Comparison of ENCODE assay signal across 8 cellular contexts in genomic region chr7:72925546-72926120, GRCh38. TPM values are rescaled to one million over a fixed set of nuclear protein-coding genes. Genes with fewer than 3 reads are reported as not detected.
A peak's percentile ranks its signal among the peaks of the same experiment; 100 is the strongest.
DNase-seq lines count a peak whose midpoint lies in the region; ATAC-seq lines count a peak whose summit lies in the region.

No MANE protein-coding gene starts in this region.

- peak overlapping the region; percentile 98 for H3K4me3 Mint-ChIP-seq in activated naive CD8-positive, alpha-beta T cell treated with anti-CD3 and anti-CD28 coated beads, Interleukin-2, amount 10 ng/mL, durations not matched to agents 7 days and 5 days
- peak overlapping the region; percentile 100 for H3K4me3 Mint-ChIP-seq in stimulated activated naive CD8-positive, alpha-beta T cell treated with anti-CD3 and anti-CD28 coated beads, Interleukin-15, amount 100 ng/mL, for 72 hours

- H3K9ac ChIP-seq in BLaER1 treated with 17β-estradiol and CSF1 and Interleukin-3, amounts not matched to agents 10 nM and 100 nM: peak overlapping the region; percentile 90 to 97 (median 95)

- H3K27ac ChIP-seq in BLaER1 treated with 17β-estradiol and CSF1 and Interleukin-3, amounts not matched to agents 10 nM and 100 nM: peak overlapping the region; percentile 79 to 95 (median 92)

- no peak for DNase-seq in activated naive CD8-positive, alpha-beta T cell treated with anti-CD3 and anti-CD28 coated beads, Interleukin-2, amount 10 ng/mL, durations not matched to agents 7 days and 5 days
- DNase-seq in iPS-NIHi7 (ENCODE audit: extremely low spot score) (peak; percentile 32), OCI-M1 (lab: John Stamatoyannopoulos, UW) (no peak)
- no peak for DNase-seq in stimulated activated naive CD8-positive, alpha-beta T cell treated with anti-CD3 and anti-CD28 coated beads, Interleukin-15, amount 100 ng/mL, for 72 hours

- H3K4me2 ChIP-seq in BLaER1 treated with 17β-estradiol and CSF1 and Interleukin-3, amounts not matched to agents 10 nM and 100 nM: peak overlapping the region; percentile 75 to 95 (median 91)

- peaks cover 23% of the 10 kb centered on the region for H3K36me3 Mint-ChIP-seq in activated naive CD8-positive, alpha-beta T cell treated with anti-CD3 and anti-CD28 coated beads, Interleukin-2, amount 10 ng/mL, durations not matched to agents 7 days and 5 days

- H3K9me3 Mint-ChIP-seq in activated naive CD8-positive, alpha-beta T cell treated with anti-CD3 and anti-CD28 coated beads, Interleukin-2, amount 10 ng/mL, durations not matched to agents 7 days and 5 days: no peaks in the 10 kb centered on the region
- no peaks in the 10 kb centered on the region for H3K9me3 Mint-ChIP-seq in stimulated activated naive CD8-positive, alpha-beta T cell treated with anti-CD3 and anti-CD28 coated beads, Interleukin-15, amount 100 ng/mL, for 72 hours

- H3K27me3 ChIP-seq in BLaER1 treated with 17β-estradiol and CSF1 and Interleukin-3, amounts not matched to agents 10 nM and 100 nM: no peaks in the 10 kb centered on the region

- H3K4me1 Mint-ChIP-seq in activated naive CD8-positive, alpha-beta T cell treated with anti-CD3 and anti-CD28 coated beads, Interleukin-2, amount 10 ng/mL, durations not matched to agents 7 days and 5 days: peaks cover 21% of the 10 kb centered on the region
- peaks cover 37% of the 10 kb centered on the region for H3K4me1 Mint-ChIP-seq in stimulated activated naive CD8-positive, alpha-beta T cell treated with anti-CD3 and anti-CD28 coated beads, Interleukin-15, amount 100 ng/mL, for 72 hours

- H3K27me3 Mint-ChIP-seq in activated naive CD8-positive, alpha-beta T cell treated with anti-CD3 and anti-CD28 coated beads, Interleukin-2, amount 10 ng/mL, durations not matched to agents 7 days and 5 days: no peaks in the 10 kb centered on the region
- H3K27me3 Mint-ChIP-seq in stimulated activated naive CD8-positive, alpha-beta T cell treated with anti-CD3 and anti-CD28 coated beads, Interleukin-15, amount 100 ng/mL, for 72 hours: no peaks in the 10 kb centered on the region

- ATAC-seq in HG02623 (IDR thresholded peaks at IDR 0.05; ENCODE audit: unreplicated experiment): peak; percentile 12
- ATAC-seq in activated naive CD8-positive, alpha-beta T cell treated with anti-CD3 and anti-CD28 coated beads, Interleukin-2, amount 10 ng/mL, durations not matched to agents 7 days and 5 days (ENCODE audit: low read depth): no peak
- ATAC-seq in stimulated activated naive CD8-positive, alpha-beta T cell treated with anti-CD3 and anti-CD28 coated beads, Interleukin-15, amount 100 ng/mL, for 72 hours: peak; percentile 34
- ATAC-seq in GM21528 (IDR thresholded peaks at IDR 0.05; ENCODE audit: low FRiP score, unreplicated experiment): no peak
- ATAC-seq in GM21526 (IDR thresholded peaks at IDR 0.05; ENCODE audit: low FRiP score, unreplicated experiment): no peak

- peaks cover 51 to 66% (median 57%) of the 10 kb centered on the region in 11 experiments for H3K36me3 ChIP-seq in BLaER1 treated with 17β-estradiol and CSF1 and Interleukin-3, amounts not matched to agents 10 nM and 100 nM

- peak overlapping the region; percentile 79 to 96 (median 89) for H3K4me3 ChIP-seq in BLaER1 treated with 17β-estradiol and CSF1 and Interleukin-3, amounts not matched to agents 10 nM and 100 nM

- peak overlapping the region; percentile 98 for H3K27ac Mint-ChIP-seq in activated naive CD8-positive, alpha-beta T cell treated with anti-CD3 and anti-CD28 coated beads, Interleukin-2, amount 10 ng/mL, durations not matched to agents 7 days and 5 days
- peak overlapping the region; percentile 93 to 99 for H3K27ac Mint-ChIP-seq in stimulated activated naive CD8-positive, alpha-beta T cell treated with anti-CD3 and anti-CD28 coated beads, Interleukin-15, amount 100 ng/mL, for 72 hours

- H3K9me3 ChIP-seq in BLaER1 treated with 17β-estradiol and CSF1 and Interleukin-3, amounts not matched to agents 10 nM and 100 nM (replicated peaks in 1 of 11): no peaks in the 10 kb centered on the region

- POLR2A ChIA-PET in activated naive CD8-positive, alpha-beta T cell treated with anti-CD3 and anti-CD28 coated beads, Interleukin-2, amount 10 ng/mL, durations not matched to agents 7 days and 5 days (lab: Charles Lee): interaction anchor here (1.1 kb wide), 1 partner anchor 96 kb away, joined by 4 read pairs; no protein-coding TSS in a partner anchor

- peaks cover 15 to 23% (median 17%) of the 10 kb centered on the region in 10 experiments for H3K4me1 ChIP-seq in BLaER1 treated with 17β-estradiol and CSF1 and Interleukin-3, amounts not matched to agents 10 nM and 100 nM

- H4K20me1 ChIP-seq in BLaER1 treated with 17β-estradiol and CSF1 and Interleukin-3, amounts not matched to agents 10 nM and 100 nM: peaks cover 0 to 63% (median 19%) of the 10 kb centered on the region in 11 experiments; a peak in 16 of 22 replicates

RNA-seq across cellular contexts. Expression of gene POM121, which starts 0.7 kb away (rescaled TPM):
- 10 to 100 TPM; 58.2 to 60.9 TPM for total RNA-seq in activated naive CD8-positive, alpha-beta T cell treated with anti-CD3 and anti-CD28 coated beads, Interleukin-2, amount 10 ng/mL, durations not matched to agents 7 days and 5 days

RNA-seq across cellular contexts. Expression of gene TRIM74, which starts 43.6 kb away (rescaled TPM):
- total RNA-seq in activated naive CD8-positive, alpha-beta T cell treated with anti-CD3 and anti-CD28 coated beads, Interleukin-2, amount 10 ng/mL, durations not matched to agents 7 days and 5 days: 1 to 10 TPM; 1.6 to 2.5 TPM

Comparison
In these comparisons a context has a peak if more than half of its experiments do, and no peak if none do; other contexts are left out.
1. ATAC-seq: peak in HG02623 (single experiment) and stimulated activated naive CD8-positive, alpha-beta T cell treated with anti-CD3 and anti-CD28 coated beads, Interleukin-15, amount 100 ng/mL, for 72 hours (single experiment); none in activated naive CD8-positive, alpha-beta T cell treated with anti-CD3 and anti-CD28 coated beads, Interleukin-2, amount 10 ng/mL, durations not matched to agents 7 days and 5 days (single experiment), GM21528 (single experiment) and GM21526 (single experiment).